11 cellular contexts compared by ENCODE assay signal in the genomic region with DNA sequence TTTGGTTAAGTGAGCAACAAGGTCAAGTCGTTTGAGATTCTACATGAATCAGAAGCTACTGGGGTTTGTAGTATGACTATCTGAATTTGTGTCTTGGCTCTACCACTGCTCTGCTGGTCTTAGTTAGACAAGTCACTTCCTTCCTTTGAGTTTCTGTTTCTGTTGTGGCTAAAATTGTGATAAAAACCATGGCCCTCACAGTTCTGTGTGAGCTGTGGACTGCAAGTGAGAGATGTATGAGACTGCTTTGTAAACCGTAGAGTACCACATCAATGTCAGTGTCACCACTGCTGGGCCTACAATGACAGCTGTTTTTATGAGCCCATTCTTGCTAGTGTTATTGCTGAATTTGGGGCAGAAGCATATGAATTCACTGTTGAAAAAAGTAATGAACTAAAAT. TPM values are rescaled to one million over a fixed set of nuclear protein-coding genes. Genes with fewer than 3 reads are reported as not detected.
DNase-seq lines count a peak whose midpoint lies in the region; ATAC-seq and TF ChIP-seq lines count a peak whose summit lies in the region.
"Had no signal": no experiment of that assay in that cellular context is flagged by ENCODE, and none has a peak within 500 bp of the region (broad histone marks: within the 10 kb centered on the region; RNA-seq: fewer than 3 reads in every experiment).

No MANE protein-coding gene starts in this region.

- no peak for TF ChIP-seq POLR2A in gastrocnemius medialis (IDR thresholded peaks at IDR 0.05)

- peak; percentile 96 for ATAC-seq in activated naive CD8-positive, alpha-beta T cell treated with anti-CD3 and anti-CD28 coated beads, Interleukin-2, amount 10 ng/mL, durations not matched to agents 7 days and 5 days (ENCODE audit: low read depth)
- ATAC-seq in HG02798 (IDR thresholded peaks at IDR 0.05; ENCODE audit: poor library complexity, unreplicated experiment) (peak; percentile 96), gastrocnemius medialis (no peak)
- peak; percentile 95 for ATAC-seq in stimulated activated naive CD8-positive, alpha-beta T cell treated with anti-CD3 and anti-CD28 coated beads, Interleukin-15, amount 100 ng/mL, for 72 hours

- peaks cover 9% of the 10 kb centered on the region for H3F3A ChIP-seq in Loucy (ENCODE audit: low read depth)

- peak overlapping the region; percentile 86 for H3K27ac Mint-ChIP-seq in activated naive CD8-positive, alpha-beta T cell treated with anti-CD3 and anti-CD28 coated beads, Interleukin-2, amount 10 ng/mL, durations not matched to agents 7 days and 5 days
- no peak overlapping the region for H3K27ac Mint-ChIP-seq in activated naive CD8-positive, alpha-beta T cell treated with anti-CD3 and anti-CD28 coated beads for 36 hours
- no peak overlapping the region for H3K27ac Mint-ChIP-seq in stimulated activated naive CD8-positive, alpha-beta T cell treated with anti-CD3 and anti-CD28 coated beads, Interleukin-15, amount 100 ng/mL, for 72 hours

- peaks cover 9% of the 10 kb centered on the region for H3K4me1 Mint-ChIP-seq in activated naive CD8-positive, alpha-beta T cell treated with anti-CD3 and anti-CD28 coated beads, Interleukin-2, amount 10 ng/mL, durations not matched to agents 7 days and 5 days
- no peaks in the 10 kb centered on the region for H3K4me1 Mint-ChIP-seq in activated naive CD8-positive, alpha-beta T cell treated with anti-CD3 and anti-CD28 coated beads for 36 hours
- no peaks in the 10 kb centered on the region for H3K4me1 Mint-ChIP-seq in stimulated activated naive CD8-positive, alpha-beta T cell treated with anti-CD3 and anti-CD28 coated beads, Interleukin-15, amount 100 ng/mL, for 72 hours

- peak overlapping the region; percentile 42 for H3K4me3 ChIP-seq in Loucy (ENCODE audit: low read length, poor library complexity, severe bottlenecking)
- H3K4me3 ChIP-seq in gastrocnemius medialis, result no peak overlapping the region

- no peaks in the 10 kb centered on the region for H3K27me3 ChIP-seq in Loucy (ENCODE audit: insufficient read depth, low read length, poor library complexity, severe bottlenecking)
- H3K27me3 ChIP-seq in gastrocnemius medialis, result no peaks in the 10 kb centered on the region

- no peaks in the 10 kb centered on the region for H3K79me2 ChIP-seq in Loucy (ENCODE audit: insufficient read depth, low read length)

- H3K4me3 Mint-ChIP-seq in activated naive CD8-positive, alpha-beta T cell treated with anti-CD3 and anti-CD28 coated beads, Interleukin-2, amount 10 ng/mL, durations not matched to agents 7 days and 5 days, result peak overlapping the region; percentile 60
- no peak overlapping the region for H3K4me3 Mint-ChIP-seq in activated naive CD8-positive, alpha-beta T cell treated with anti-CD3 and anti-CD28 coated beads for 36 hours
- H3K4me3 Mint-ChIP-seq in stimulated activated naive CD8-positive, alpha-beta T cell treated with anti-CD3 and anti-CD28 coated beads, Interleukin-15, amount 100 ng/mL, for 72 hours, result no peak overlapping the region

- no peaks in the 10 kb centered on the region for H3K9me3 Mint-ChIP-seq in activated naive CD8-positive, alpha-beta T cell treated with anti-CD3 and anti-CD28 coated beads, Interleukin-2, amount 10 ng/mL, durations not matched to agents 7 days and 5 days
- no peaks in the 10 kb centered on the region for H3K9me3 Mint-ChIP-seq in activated naive CD8-positive, alpha-beta T cell treated with anti-CD3 and anti-CD28 coated beads for 36 hours
- no peaks in the 10 kb centered on the region for H3K9me3 Mint-ChIP-seq in stimulated activated naive CD8-positive, alpha-beta T cell treated with anti-CD3 and anti-CD28 coated beads, Interleukin-15, amount 100 ng/mL, for 72 hours

- POLR2A ChIA-PET in activated naive CD8-positive, alpha-beta T cell treated with anti-CD3 and anti-CD28 coated beads, Interleukin-2, amount 10 ng/mL, durations not matched to agents 7 days and 5 days (lab: Charles Lee), result no interaction called here

- H3K36me3 ChIP-seq in Loucy (ENCODE audit: insufficient read depth, low read length), result no peaks in the 10 kb centered on the region
- no peaks in the 10 kb centered on the region for H3K36me3 ChIP-seq in gastrocnemius medialis

- no peak overlapping the region for H2AFZ ChIP-seq in Loucy (ENCODE audit: low read length)

- in situ Hi-C loops in gastrocnemius medialis (cut with MboI; ENCODE audit: low sequenced_read_pairs in 4 of 4), result loop anchor here in 2 of 4 donors (25.0 kb wide), 1 partner anchor 327 kb away; a partner anchor contains a TSS

- H3K27ac ChIP-seq in gastrocnemius medialis, result no peak overlapping the region

- intact Hi-C loops in gastrocnemius medialis (cut with DNase I; ENCODE audit: low total_unique reads), result no loop called here
- intact Hi-C loops in posterior cingulate gyrus (cut with DNase I), result no loop called here

- DNase-seq in activated naive CD8-positive, alpha-beta T cell treated with anti-CD3 and anti-CD28 coated beads, Interleukin-2, amount 10 ng/mL, durations not matched to agents 7 days and 5 days, result no peak
- DNase-seq in activated naive CD8-positive, alpha-beta T cell treated with anti-CD3 and anti-CD28 coated beads for 36 hours, result no peak
- peak in 1 of 2 donors; percentile 18 for DNase-seq in stimulated activated naive CD8-positive, alpha-beta T cell treated with anti-CD3 and anti-CD28 coated beads, Interleukin-15, amount 100 ng/mL, for 72 hours
- DNase-seq in gastrocnemius medialis, result no peak
- DNase-seq in posterior cingulate gyrus, result no peak
- no peak for DNase-seq in globus pallidus (ENCODE audit: low spot score)
- DNase-seq: HCEC 1CT, NCI-H510A treated with DMSO at 0.1 percent for 48 hours, right cardiac atrium had no signal

- H3K9me3 ChIP-seq in Loucy (ENCODE audit: insufficient read depth, low read depth, low read length), result no peaks in the 10 kb centered on the region
- no peaks in the 10 kb centered on the region for H3K9me3 ChIP-seq in gastrocnemius medialis

- peaks cover 4% of the 10 kb centered on the region for H3K36me3 Mint-ChIP-seq in activated naive CD8-positive, alpha-beta T cell treated with anti-CD3 and anti-CD28 coated beads, Interleukin-2, amount 10 ng/mL, durations not matched to agents 7 days and 5 days
- H3K36me3 Mint-ChIP-seq in activated naive CD8-positive, alpha-beta T cell treated with anti-CD3 and anti-CD28 coated beads for 36 hours, result no peaks in the 10 kb centered on the region

- TF ChIP-seq CTCF in Loucy (conservative IDR thresholded peaks at IDR 0.05; ENCODE audit: low read length) (no peak), gastrocnemius medialis (IDR thresholded peaks at IDR 0.05 in 4 of 5, conservative IDR thresholded peaks at IDR 0.05 in 1 of 5) (no peak)

- H3K9ac ChIP-seq in Loucy (ENCODE audit: low read depth, low read length, poor library complexity, severe bottlenecking), result peak overlapping the region; percentile 50

- H3K9me2 ChIP-seq in Loucy (replicated peaks; ENCODE audit: low read depth, low read length), result no peaks in the 10 kb centered on the region

- H3K27me3 Mint-ChIP-seq in activated naive CD8-positive, alpha-beta T cell treated with anti-CD3 and anti-CD28 coated beads, Interleukin-2, amount 10 ng/mL, durations not matched to agents 7 days and 5 days, result peaks cover 3% of the 10 kb centered on the region
- no peaks in the 10 kb centered on the region for H3K27me3 Mint-ChIP-seq in activated naive CD8-positive, alpha-beta T cell treated with anti-CD3 and anti-CD28 coated beads for 36 hours
- no peaks in the 10 kb centered on the region for H3K27me3 Mint-ChIP-seq in stimulated activated naive CD8-positive, alpha-beta T cell treated with anti-CD3 and anti-CD28 coated beads, Interleukin-15, amount 100 ng/mL, for 72 hours

- H3K4me1 ChIP-seq in Loucy (ENCODE audit: insufficient read depth, low read length, poor library complexity, severe bottlenecking) (peaks cover 44% of the 10 kb centered on the region), gastrocnemius medialis (peaks cover 48 to 61% of the 10 kb centered on the region in 2 donors)

- no peaks in the 10 kb centered on the region for H4K20me1 ChIP-seq in Loucy (ENCODE audit: insufficient read depth, low read length, poor library complexity, severe bottlenecking)

- peak overlapping the region; percentile 67 for H3K4me2 ChIP-seq in Loucy (ENCODE audit: low read depth, low read length, poor library complexity, severe bottlenecking)

RNA-seq across cellular contexts. Expression of a gene that starts 32.7 kb away (rescaled TPM):
- total RNA-seq in activated naive CD8-positive, alpha-beta T cell treated with anti-CD3 and anti-CD28 coated beads, Interleukin-2, amount 10 ng/mL, durations not matched to agents 7 days and 5 days, result not detected
- not detected for total RNA-seq in activated naive CD8-positive, alpha-beta T cell treated with anti-CD3 and anti-CD28 coated beads for 36 hours
- total RNA-seq in gastrocnemius medialis, result 1 to 10 TPM; 1.2 to 3.0 (median 1.9) TPM

Comparison
In these comparisons a context has a peak if more than half of its experiments do, and no peak if none do; other contexts are left out.
1. ATAC-seq: peak in activated naive CD8-positive, alpha-beta T cell treated with anti-CD3 and anti-CD28 coated beads, Interleukin-2, amount 10 ng/mL, durations not matched to agents 7 days and 5 days (single experiment), HG02798 (single experiment) and stimulated activated naive CD8-positive, alpha-beta T cell treated with anti-CD3 and anti-CD28 coated beads, Interleukin-15, amount 100 ng/mL, for 72 hours (single experiment); none in gastrocnemius medialis (0 of 2).